Comparison of ENCODE assay signal across 8 cellular contexts in genomic region chr2:74399785-74400184, GRCh38. TPM values are rescaled to one million over a fixed set of nuclear protein-coding genes. Genes with fewer than 3 reads are reported as not detected.
DNase-seq lines count a peak whose midpoint lies in the region; ATAC-seq, FAIRE-seq and TF ChIP-seq lines count a peak whose summit lies in the region.

No MANE protein-coding gene starts in this region.

- DNase-seq in AML-193 (lab: John Stamatoyannopoulos, UW) (peak; percentile 60 to 65), OCI-M1 (lab: John Stamatoyannopoulos, UW) (peak; percentile 62), endothelial cell of umbilical vein (ENCODE audit: low read depth, low spot score) (peak; percentile 41), smooth muscle cell (lab: John Stamatoyannopoulos, UW; ENCODE audit: unreplicated experiment) (no peak)

- no peaks in the 10 kb centered on the region for H3K36me3 ChIP-seq in endothelial cell of umbilical vein (ENCODE audit: control insufficient read depth in 2 of 2, extremely low read depth in 1 of 2, insufficient read depth in 2 of 2, low read length in 2 of 2)
- no peaks in the 10 kb centered on the region for H3K36me3 ChIP-seq in smooth muscle cell (ENCODE audit: low read depth)

- FAIRE-seq in endothelial cell of umbilical vein (lab: Jason Lieb, UNC) = peak; percentile 4

- BruUV-seq in endothelial cell of umbilical vein (replicated peaks; lab: Mats Ljungman, UMichigan) = no TSS peak

- H4K20me1 ChIP-seq in endothelial cell of umbilical vein (replicated peaks; ENCODE audit: control insufficient read depth, extremely low read depth, insufficient read depth, low read length) (no peaks in the 10 kb centered on the region), smooth muscle cell (ENCODE audit: low read depth) (no peaks in the 10 kb centered on the region)

- H3K4me2 ChIP-seq in endothelial cell of umbilical vein (ENCODE audit: insufficient read depth, low read length) (no peak overlapping the region), smooth muscle cell (no peak overlapping the region)

- H2AFZ ChIP-seq in endothelial cell of umbilical vein (ENCODE audit: low read depth, low read length) (no peak overlapping the region), smooth muscle cell (ENCODE audit: low read depth) (no peak overlapping the region)

- no peaks in the 10 kb centered on the region for H3K79me2 ChIP-seq in endothelial cell of umbilical vein (ENCODE audit: control insufficient read depth, insufficient read depth, low read length)
- H3K79me2 ChIP-seq in smooth muscle cell (ENCODE audit: low read depth) = no peaks in the 10 kb centered on the region

- H3K9ac ChIP-seq in endothelial cell of umbilical vein (replicated peaks; ENCODE audit: extremely low read depth, insufficient read depth, low read length) = no peak overlapping the region
- no peak overlapping the region for H3K9ac ChIP-seq in smooth muscle cell (ENCODE audit: low read depth)

- H3F3A ChIP-seq in smooth muscle cell (ENCODE audit: low read depth) = no peaks in the 10 kb centered on the region

- H3K27me3 ChIP-seq in endothelial cell of umbilical vein (ENCODE audit: control insufficient read depth in 2 of 2, insufficient read depth in 2 of 2, low read length in 2 of 2) (peaks cover 0 to 2% of the 10 kb centered on the region in 2 experiments), smooth muscle cell (ENCODE audit: low read depth) (no peaks in the 10 kb centered on the region)

- TF ChIP-seq CTCF in endothelial cell of umbilical vein (IDR thresholded peaks at IDR 0.05; ENCODE audit: extremely low read depth in 1 of 2, insufficient read depth in 1 of 2, low read depth in 1 of 2, low read length in 2 of 2) (peak; percentile 42 to 53), smooth muscle cell (IDR thresholded peaks at IDR 0.05; ENCODE audit: borderline replicate concordance, insufficient read depth, poor library complexity, severe bottlenecking) (peak; percentile 33)

- H3K9me1 ChIP-seq in endothelial cell of umbilical vein (replicated peaks; ENCODE audit: control insufficient read depth, extremely low read depth, insufficient read depth, low read length) = no peaks in the 10 kb centered on the region

- intact Hi-C loops in endothelial cell of umbilical vein (cut with micrococcal nuclease) = loop anchor here (1.0 to 10.0 kb wide), 3 partner anchors 16 to 575 kb away; partner anchors contain the start of gene STAMBP

- ATAC-seq in GM18868 (IDR thresholded peaks at IDR 0.05; ENCODE audit: unreplicated experiment) = peak; percentile 52
- ATAC-seq in GM19023 (IDR thresholded peaks at IDR 0.05; ENCODE audit: unreplicated experiment) = no peak
- ATAC-seq in HG02623 (IDR thresholded peaks at IDR 0.05; ENCODE audit: unreplicated experiment) = no peak
- ATAC-seq in HG02973 (IDR thresholded peaks at IDR 0.05; ENCODE audit: unreplicated experiment) = no peak

- CTCF ChIA-PET in endothelial cell of umbilical vein (lab: Charles Lee) = interaction anchor here (1.0 to 3.0 kb wide), 5 partner anchors 8 to 573 kb away, joined by 3 to 22 read pairs (median 3); no protein-coding TSS in a partner anchor

- H3K4me3 ChIP-seq in endothelial cell of umbilical vein (replicated peaks in 1 of 3; ENCODE audit: insufficient read depth in 1 of 3, low read depth in 1 of 3, low read length in 3 of 3) (no peak overlapping the region), smooth muscle cell (no peak overlapping the region)

- TF ChIP-seq POLR2A in endothelial cell of umbilical vein (IDR thresholded peaks at IDR 0.05; ENCODE audit: low read depth, low read length) = no peak

- POLR2A ChIA-PET in endothelial cell of umbilical vein (lab: Charles Lee) = no interaction called here

- H3K9me3 ChIP-seq in endothelial cell of umbilical vein (replicated peaks; ENCODE audit: control insufficient read depth, insufficient read depth, low read length) = no peaks in the 10 kb centered on the region
- no peaks in the 10 kb centered on the region for H3K9me3 ChIP-seq in smooth muscle cell (replicated peaks; ENCODE audit: low read depth)

- H3K4me1 ChIP-seq in endothelial cell of umbilical vein (ENCODE audit: control insufficient read depth, extremely low read depth, insufficient read depth, low read length) (no peaks in the 10 kb centered on the region), smooth muscle cell (ENCODE audit: low read depth) (no peaks in the 10 kb centered on the region)

- dilution Hi-C loops in endothelial cell of umbilical vein (cut with MboI; ENCODE audit: extremely low pct_ligation_motif_present, low sequenced_read_pairs) = no loop called here

- H3K27ac ChIP-seq in endothelial cell of umbilical vein (ENCODE audit: insufficient read depth, low read depth, low read length) = no peak overlapping the region
- no peak overlapping the region for H3K27ac ChIP-seq in smooth muscle cell (ENCODE audit: low read depth)

TF ChIP-seq in endothelial cell of umbilical vein, 7 proteins besides CTCF, POLR2A, EP300 and RAD21 (continues in another document):
- TF ChIP-seq JUN (IDR thresholded peaks at IDR 0.05; ENCODE audit: borderline replicate concordance, insufficient read depth, insufficient read length, low read depth) = no peak
- no peak for TF ChIP-seq MYC (IDR thresholded peaks at IDR 0.05; ENCODE audit: low read depth, low read length)
- no peak for TF ChIP-seq POLR2AphosphoS5 (IDR thresholded peaks at IDR 0.05; ENCODE audit: insufficient read depth, low read depth, low read length)
- no peak for TF ChIP-seq GATA2 (IDR thresholded peaks at IDR 0.05; ENCODE audit: insufficient read depth, insufficient read length, low read depth, low read length)
- TF ChIP-seq EZH2 (IDR thresholded peaks at IDR 0.05; ENCODE audit: borderline replicate concordance, low read depth, low read length, severe bottlenecking) = no peak
- no peak for TF ChIP-seq FOS (IDR thresholded peaks at IDR 0.05; ENCODE audit: borderline replicate concordance, insufficient read depth, low read length)

RNA-seq across cellular contexts. Expression of gene DCTN1, which starts 19.7 kb away (rescaled TPM):
- total RNA-seq in endothelial cell of umbilical vein (165 and 170 TPM in 2 replicates), smooth muscle cell (60.7 and 65.8 TPM in 2 replicates)
- polyA plus RNA-seq in endothelial cell of umbilical vein (120 and 130 TPM in 2 replicates), smooth muscle cell (98.3 and 105 TPM in 2 replicates)
- polyA plus RNA-seq in endothelial cell of umbilical vein (2011; cell fraction: cytosol; rRNA removed) = 110 and 121 TPM in 2 replicates
- 166 and 178 TPM in 2 replicates for polyA plus RNA-seq in endothelial cell of umbilical vein (2011; cell fraction: nucleus; rRNA removed)
- polyA plus RNA-seq in endothelial cell of umbilical vein (2012) = 149 and 151 TPM in 2 replicates
- polyA minus RNA-seq in endothelial cell of umbilical vein = 220 and 227 TPM in 2 replicates
- polyA minus RNA-seq in endothelial cell of umbilical vein (2011; cell fraction: cytosol; rRNA and poly(A)+ RNA removed) = 83.8 TPM
- 58.7 and 74.9 TPM in 2 replicates for polyA minus RNA-seq in endothelial cell of umbilical vein (2011; cell fraction: nucleus; rRNA and poly(A)+ RNA removed)

RNA-seq across cellular contexts. Expression of gene C2orf81, which starts 21.6 kb away (rescaled TPM):
- total RNA-seq in endothelial cell of umbilical vein (0.51 and 0.71 TPM in 2 replicates), smooth muscle cell (0.54 and 1.3 TPM in 2 replicates)
- polyA plus RNA-seq in endothelial cell of umbilical vein (0.16 and 0.17 TPM in 2 replicates), smooth muscle cell (2.4 and 3.5 TPM in 2 replicates)
- polyA plus RNA-seq in endothelial cell of umbilical vein (2011; cell fraction: cytosol; rRNA removed) = 0.07 and 0.13 TPM in 2 replicates
- polyA plus RNA-seq in endothelial cell of umbilical vein (2011; cell fraction: nucleus; rRNA removed) = 0.17 TPM in 1 of 2 replicates, not detected in the other
- polyA plus RNA-seq in endothelial cell of umbilical vein (2012) = 0.12 and 0.40 TPM in 2 replicates
- not detected in 2 replicates for polyA minus RNA-seq in endothelial cell of umbilical vein
- polyA minus RNA-seq in endothelial cell of umbilical vein (2011; cell fraction: cytosol; rRNA and poly(A)+ RNA removed) = 1.0 TPM
- polyA minus RNA-seq in endothelial cell of umbilical vein (2011; cell fraction: nucleus; rRNA and poly(A)+ RNA removed) = not detected in 2 replicates

RNA-seq across cellular contexts. Expression of gene WDR54, which starts 21.7 kb away (rescaled TPM):
- 21.7 and 24.9 TPM in 2 replicates for total RNA-seq in endothelial cell of umbilical vein
- 46.3 and 53.0 TPM in 2 replicates for polyA plus RNA-seq in endothelial cell of umbilical vein
- 32.1 and 36.6 TPM in 2 replicates for polyA plus RNA-seq in endothelial cell of umbilical vein (2011; cell fraction: cytosol; rRNA removed)
- polyA plus RNA-seq in endothelial cell of umbilical vein (2011; cell fraction: nucleus; rRNA removed) = 25.6 and 29.4 TPM in 2 replicates
- 18.2 and 22.5 TPM in 2 replicates for polyA plus RNA-seq in endothelial cell of umbilical vein (2012)
- polyA minus RNA-seq in endothelial cell of umbilical vein = 32.4 and 35.7 TPM in 2 replicates
- 58.5 TPM for polyA minus RNA-seq in endothelial cell of umbilical vein (2011; cell fraction: cytosol; rRNA and poly(A)+ RNA removed)
- 5.0 and 5.5 TPM in 2 replicates for polyA minus RNA-seq in endothelial cell of umbilical vein (2011; cell fraction: nucleus; rRNA and poly(A)+ RNA removed)
- 35.0 and 52.3 TPM in 2 replicates for total RNA-seq in smooth muscle cell
- 59.2 and 84.5 TPM in 2 replicates for polyA plus RNA-seq in smooth muscle cell

RNA-seq across cellular contexts. Expression of gene RTKN, which starts 42.0 kb away (rescaled TPM):
- total RNA-seq in endothelial cell of umbilical vein = 19.8 and 20.0 TPM in 2 replicates
- 20.7 and 27.5 TPM in 2 replicates for polyA plus RNA-seq in endothelial cell of umbilical vein
- 11.3 and 13.3 TPM in 2 replicates for polyA plus RNA-seq in endothelial cell of umbilical vein (2011; cell fraction: cytosol; rRNA removed)
- 51.6 and 64.1 TPM in 2 replicates for polyA plus RNA-seq in endothelial cell of umbilical vein (2011; cell fraction: nucleus; rRNA removed)
- 7.1 and 11.5 TPM in 2 replicates for polyA plus RNA-seq in endothelial cell of umbilical vein (2012)
- polyA minus RNA-seq in endothelial cell of umbilical vein = 28.3 and 29.1 TPM in 2 replicates
- 4.0 TPM for polyA minus RNA-seq in endothelial cell of umbilical vein (2011; cell fraction: cytosol; rRNA and poly(A)+ RNA removed)
- 14.6 and 21.6 TPM in 2 replicates for polyA minus RNA-seq in endothelial cell of umbilical vein (2011; cell fraction: nucleus; rRNA and poly(A)+ RNA removed)
- total RNA-seq in smooth muscle cell = 31.4 and 32.5 TPM in 2 replicates
- polyA plus RNA-seq in smooth muscle cell = 60.5 and 69.7 TPM in 2 replicates

RNA-seq across cellular contexts. Expression of gene INO80B, which starts 55.1 kb away (rescaled TPM):
- total RNA-seq in endothelial cell of umbilical vein (24.2 and 28.1 TPM in 2 replicates), smooth muscle cell (4.7 and 8.0 TPM in 2 replicates)
- polyA plus RNA-seq in endothelial cell of umbilical vein (14.1 and 15.1 TPM in 2 replicates), smooth muscle cell (10.4 and 23.0 TPM in 2 replicates)
- polyA plus RNA-seq in endothelial cell of umbilical vein (2011; cell fraction: cytosol; rRNA removed) = 11.3 and 12.3 TPM in 2 replicates
- 81.4 and 115 TPM in 2 replicates for polyA plus RNA-seq in endothelial cell of umbilical vein (2011; cell fraction: nucleus; rRNA removed)
- polyA plus RNA-seq in endothelial cell of umbilical vein (2012) = 22.6 and 30.5 TPM in 2 replicates
- 4.9 and 9.0 TPM in 2 replicates for polyA minus RNA-seq in endothelial cell of umbilical vein
- 4.9 TPM for polyA minus RNA-seq in endothelial cell of umbilical vein (2011; cell fraction: cytosol; rRNA and poly(A)+ RNA removed)
- polyA minus RNA-seq in endothelial cell of umbilical vein (2011; cell fraction: nucleus; rRNA and poly(A)+ RNA removed) = 9.3 and 15.2 TPM in 2 replicates
